In genomic region chr6:127178746-127179145, GRCh38 we compare ENCODE assay signal across 1 cellular context.
TF ChIP-seq lines count a peak whose summit lies in the region.

No MANE protein-coding gene starts in this region.

TF ChIP-seq in GM23338, 12 proteins besides CTCF, POLR2A, EP300 and RAD21 (continued from another document):
- no peak for TF ChIP-seq ZNF462 (CRISPR knock-in tag; IDR thresholded peaks at IDR 0.05)
